6 cellular contexts compared by ENCODE assay signal in genomic region chr2:90029080-90029428, GRCh38.
A peak's percentile ranks its signal among the peaks of the same experiment; 100 is the strongest.
DNase-seq lines count a peak whose midpoint lies in the region; ATAC-seq, FAIRE-seq and TF ChIP-seq lines count a peak whose summit lies in the region.
"Not testable (repeated sequence)": the region's sequence is repeated elsewhere in the genome, so short reads cannot be mapped to it uniquely, and the experiment has no call there.

No MANE protein-coding gene starts in this region.

- FAIRE-seq in pancreas (lab: Jason Lieb, UNC) (peak; percentile 66), urothelium cell line (lab: Jason Lieb, UNC) (peak; percentile 35)

- 83 to 86% methylated on average over 1 of the region's 1 CpG for WGBS in pancreas, 2 donors

- H3K27ac ChIP-seq in BLaER1 treated with 17β-estradiol and CSF1 and Interleukin-3, amounts not matched to agents 10 nM and 100 nM: peak overlapping the region in 6 of 11 experiments; percentile 51 to 84 (median 76); a peak in 12 of 22 replicates
- H3K27ac ChIP-seq in Karpas-422 (ENCODE audit: low read length) (peak overlapping the region; percentile 97), OCI-LY1 (ENCODE audit: low read depth, low read length, poor library complexity, severe bottlenecking) (peak overlapping the region; percentile 88)
- H3K27ac ChIP-seq in pancreas: not testable (repeated sequence)

- peak overlapping the region; percentile 41 for H3K27ac Mint-ChIP-seq in activated B cell treated with CpG ODN at 0.5 μM for 24 hours

- ATAC-seq in activated B cell treated with CpG ODN at 0.5 μM for 24 hours (ENCODE audit: low read depth): peak; percentile 79
- ATAC-seq in pancreas: not testable (repeated sequence)

- H3K4me3 ChIP-seq in BLaER1 treated with 17β-estradiol and CSF1 and Interleukin-3, amounts not matched to agents 10 nM and 100 nM; OCI-LY1 (ENCODE audit: low read depth, low read length, poor library complexity, severe bottlenecking); pancreas: not testable (repeated sequence)
- H3K4me3 ChIP-seq in Karpas-422 (ENCODE audit: low read length): peak overlapping the region; percentile 45

- H3K36me3 ChIP-seq in BLaER1 treated with 17β-estradiol and CSF1 and Interleukin-3, amounts not matched to agents 10 nM and 100 nM; Karpas-422 (ENCODE audit: insufficient read depth, low read length); OCI-LY1 (ENCODE audit: insufficient read depth, low read length); pancreas: not testable (repeated sequence)

- peaks cover 25% of the 10 kb centered on the region for H3K4me1 Mint-ChIP-seq in activated B cell treated with CpG ODN at 0.5 μM for 24 hours

- H3K9ac ChIP-seq in BLaER1 treated with 17β-estradiol and CSF1 and Interleukin-3, amounts not matched to agents 10 nM and 100 nM: peak overlapping the region in 5 of 11 experiments; percentile 5 to 72 (median 62); a peak in 8 of 22 replicates
- peak overlapping the region; percentile 57 for H3K9ac ChIP-seq in Karpas-422 (ENCODE audit: low read length)
- not testable (repeated sequence) for H3K9ac ChIP-seq in OCI-LY1 (ENCODE audit: low read length)

- peak overlapping the region; percentile 38 to 81 (median 72) for H3K4me2 ChIP-seq in BLaER1 treated with 17β-estradiol and CSF1 and Interleukin-3, amounts not matched to agents 10 nM and 100 nM
- peak overlapping the region; percentile 60 for H3K4me2 ChIP-seq in Karpas-422 (ENCODE audit: low read depth, low read length, poor library complexity, severe bottlenecking)
- H3K4me2 ChIP-seq in OCI-LY1 (ENCODE audit: low read length): peak overlapping the region; percentile 36

- TF ChIP-seq CTCF in OCI-LY1 (IDR thresholded peaks at IDR 0.05; ENCODE audit: low read length); activated B cell treated with CpG ODN at 0.5 μM for 24 hours (IDR thresholded peaks at IDR 0.05); pancreas (IDR thresholded peaks at IDR 0.05): not testable (repeated sequence)

- H3K27me3 ChIP-seq in BLaER1 treated with 17β-estradiol and CSF1 and Interleukin-3, amounts not matched to agents 10 nM and 100 nM; Karpas-422 (ENCODE audit: low read length); OCI-LY1 (ENCODE audit: insufficient read depth, low read length); pancreas: not testable (repeated sequence)

- H3K79me2 ChIP-seq in Karpas-422 (ENCODE audit: low read length); OCI-LY1 (ENCODE audit: insufficient read depth, low read length): not testable (repeated sequence)

- H3K4me3 Mint-ChIP-seq in activated B cell treated with CpG ODN at 0.5 μM for 24 hours: not testable (repeated sequence)

- POLR2A ChIA-PET in activated B cell treated with CpG ODN at 0.5 μM for 24 hours (lab: Charles Lee): not testable (repeated sequence)

- intact Hi-C loops in activated B cell treated with CpG ODN at 0.5 μM for 24 hours (cut with micrococcal nuclease); pancreas (cut with DNase I): not testable (repeated sequence)

- H3K36me3 Mint-ChIP-seq in activated B cell treated with CpG ODN at 0.5 μM for 24 hours (ENCODE audit: low read depth): not testable (repeated sequence)

- not testable (repeated sequence) for H3K9me2 ChIP-seq in Karpas-422 (replicated peaks; ENCODE audit: insufficient read depth, low read length); OCI-LY1 (ENCODE audit: low read depth, low read length)

- H3K27me3 Mint-ChIP-seq in activated B cell treated with CpG ODN at 0.5 μM for 24 hours: not testable (repeated sequence)

- H3K9me3 Mint-ChIP-seq in activated B cell treated with CpG ODN at 0.5 μM for 24 hours: not testable (repeated sequence)

- H3K9me3 ChIP-seq in BLaER1 treated with 17β-estradiol and CSF1 and Interleukin-3, amounts not matched to agents 10 nM and 100 nM (replicated peaks in 1 of 11); Karpas-422 (ENCODE audit: low read length); OCI-LY1 (ENCODE audit: low read length); pancreas: not testable (repeated sequence)

- H2AFZ ChIP-seq in Karpas-422 (ENCODE audit: low read length); OCI-LY1 (ENCODE audit: low read length): not testable (repeated sequence)

- peak; percentile 92 for DNase-seq in Karpas-422
- not testable (repeated sequence) for DNase-seq in activated B cell treated with CpG ODN at 0.5 μM for 24 hours; pancreas; urothelium cell line (ENCODE audit: low spot score)

- H4K20me1 ChIP-seq in BLaER1 treated with 17β-estradiol and CSF1 and Interleukin-3, amounts not matched to agents 10 nM and 100 nM; Karpas-422 (ENCODE audit: insufficient read depth, low read depth, low read length); OCI-LY1 (ENCODE audit: insufficient read depth, low read length): not testable (repeated sequence)

- CTCF ChIA-PET in activated B cell treated with CpG ODN at 0.5 μM for 24 hours (lab: Charles Lee): not testable (repeated sequence)

- peaks cover 19 to 53% (median 44%) of the 10 kb centered on the region in 10 experiments for H3K4me1 ChIP-seq in BLaER1 treated with 17β-estradiol and CSF1 and Interleukin-3, amounts not matched to agents 10 nM and 100 nM
- H3K4me1 ChIP-seq in Karpas-422 (ENCODE audit: low read length) (peaks cover 37% of the 10 kb centered on the region), OCI-LY1 (ENCODE audit: insufficient read depth, low read length, severe bottlenecking) (peaks cover 22% of the 10 kb centered on the region)
- H3K4me1 ChIP-seq in pancreas: not testable (repeated sequence)

- not testable (repeated sequence) for H3F3A ChIP-seq in OCI-LY1 (ENCODE audit: insufficient read depth, low read length)
